Comparison of ENCODE assay signal across 14 cellular contexts in the genomic region with DNA sequence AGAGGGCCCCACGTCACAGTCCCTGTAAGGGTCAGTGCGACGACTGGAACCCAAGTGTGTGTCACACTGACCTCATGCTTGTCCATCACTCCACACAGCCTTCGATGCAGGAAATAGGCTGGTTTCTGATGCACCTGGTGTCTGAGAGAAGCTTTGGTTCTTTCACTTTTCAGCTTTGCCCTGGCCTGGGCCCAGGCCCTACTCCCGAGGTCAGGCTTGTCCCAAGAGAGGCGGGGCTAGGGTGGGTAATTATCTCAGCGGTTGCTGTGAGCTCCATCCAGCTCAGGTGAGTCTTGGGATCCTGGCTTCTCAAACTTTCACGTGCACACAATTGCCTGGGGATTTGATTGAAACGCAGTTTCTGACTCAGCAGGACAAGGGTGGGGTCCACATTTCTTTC. TPM values are rescaled to one million over a fixed set of nuclear protein-coding genes. Genes with fewer than 3 reads are reported as not detected.
DNase-seq lines count a peak whose midpoint lies in the region; ATAC-seq and TF ChIP-seq lines count a peak whose summit lies in the region.
"Had no signal": no experiment of that assay in that cellular context is flagged by ENCODE, and none has a peak within 500 bp of the region (broad histone marks: within the 10 kb centered on the region; RNA-seq: fewer than 3 reads in every experiment).

No MANE protein-coding gene starts in this region.

- H3K27ac ChIP-seq in BLaER1 treated with 17β-estradiol and CSF1 and Interleukin-3, amounts not matched to agents 10 nM and 100 nM: peak overlapping the region in 2 of 11 experiments; percentile 42; a peak in 2 of 22 replicates
- no peak overlapping the region for H3K27ac ChIP-seq in MM.1S (ENCODE audit: low read length)
- H3K27ac ChIP-seq in upper lobe of right lung: no peak overlapping the region

- peak overlapping the region in 1 of 11 experiments; percentile 2; a peak in 1 of 22 replicates for H3K9ac ChIP-seq in BLaER1 treated with 17β-estradiol and CSF1 and Interleukin-3, amounts not matched to agents 10 nM and 100 nM
- no peak overlapping the region for H3K9ac ChIP-seq in MM.1S (ENCODE audit: low read length)

- no peaks in the 10 kb centered on the region for H3K27me3 ChIP-seq in BLaER1 treated with 17β-estradiol and CSF1 and Interleukin-3, amounts not matched to agents 10 nM and 100 nM
- no peaks in the 10 kb centered on the region for H3K27me3 ChIP-seq in MM.1S (replicated peaks; ENCODE audit: insufficient read depth, low read length)
- no peaks in the 10 kb centered on the region for H3K27me3 ChIP-seq in upper lobe of right lung

- no peaks in the 10 kb centered on the region for H3K9me2 ChIP-seq in MM.1S (replicated peaks; ENCODE audit: insufficient read depth, low read length)

- ATAC-seq in upper lobe of right lung (no peak), HG03196 (IDR thresholded peaks at IDR 0.05; ENCODE audit: unreplicated experiment) (no peak), GM21576 (IDR thresholded peaks at IDR 0.05; ENCODE audit: unreplicated experiment) (no peak)
- ATAC-seq: CD8-positive, alpha-beta T cell; HCT116 had no signal

- peaks cover 13 to 66% (median 56%) of the 10 kb centered on the region in 10 experiments for H3K4me1 ChIP-seq in BLaER1 treated with 17β-estradiol and CSF1 and Interleukin-3, amounts not matched to agents 10 nM and 100 nM
- peaks cover 10% of the 10 kb centered on the region for H3K4me1 ChIP-seq in MM.1S (ENCODE audit: low read length)
- H3K4me1 ChIP-seq in upper lobe of right lung: no peaks in the 10 kb centered on the region
- H3K4me1 ChIP-seq: Caco-2 had no signal

- no peaks in the 10 kb centered on the region for H3K36me3 ChIP-seq in BLaER1 treated with 17β-estradiol and CSF1 and Interleukin-3, amounts not matched to agents 10 nM and 100 nM
- no peaks in the 10 kb centered on the region for H3K36me3 ChIP-seq in MM.1S (replicated peaks; ENCODE audit: insufficient read depth, low read length)
- H3K36me3 ChIP-seq in upper lobe of right lung: no peaks in the 10 kb centered on the region

- peaks cover 3% of the 10 kb centered on the region for H3K36me3 Mint-ChIP-seq in chondrocyte (ENCODE audit: low read depth)
- H3K36me3 Mint-ChIP-seq: CD14-positive monocyte; CD8-positive, alpha-beta T cell had no signal

- H3K4me2 ChIP-seq in BLaER1 treated with 17β-estradiol and CSF1 and Interleukin-3, amounts not matched to agents 10 nM and 100 nM: peak overlapping the region in 8 of 11 experiments; percentile 24 to 92 (median 60); a peak in 15 of 22 replicates
- H3K4me2 ChIP-seq in MM.1S (ENCODE audit: low read depth, low read length): no peak overlapping the region; the same call in 1 of the 2 replicates

- H3K4me1 Mint-ChIP-seq in chondrocyte (ENCODE audit: low read depth): peaks cover 7% of the 10 kb centered on the region
- H3K4me1 Mint-ChIP-seq: B cell had no signal

- intact Hi-C loops in upper lobe of right lung (cut with DNase I): no loop called here

- H3K9me3 Mint-ChIP-seq in chondrocyte (ENCODE audit: low read depth): no peaks in the 10 kb centered on the region
- H3K9me3 Mint-ChIP-seq: CD14-positive monocyte; CD8-positive, alpha-beta T cell had no signal

- H3F3A ChIP-seq in MM.1S (ENCODE audit: insufficient read depth, low read length): no peaks in the 10 kb centered on the region

- no peak overlapping the region for H3K4me3 ChIP-seq in BLaER1 treated with 17β-estradiol and CSF1 and Interleukin-3, amounts not matched to agents 10 nM and 100 nM
- H3K4me3 ChIP-seq in MM.1S (ENCODE audit: low read length) (no peak overlapping the region), upper lobe of right lung (no peak overlapping the region)

- H2AFZ ChIP-seq in MM.1S (ENCODE audit: low read length): 0 out of 2 replicates have a peak overlapping the region, but pooled peaks have one; percentile 36

- no peak for TF ChIP-seq CTCF in MM.1S (IDR thresholded peaks at IDR 0.05; ENCODE audit: low read length)
- no peak for TF ChIP-seq CTCF in chondrocyte (IDR thresholded peaks at IDR 0.05)
- no peak for TF ChIP-seq CTCF in upper lobe of right lung (IDR thresholded peaks at IDR 0.05)

- no peaks in the 10 kb centered on the region for H3K9me3 ChIP-seq in BLaER1 treated with 17β-estradiol and CSF1 and Interleukin-3, amounts not matched to agents 10 nM and 100 nM (replicated peaks in 1 of 11)
- H3K9me3 ChIP-seq in MM.1S (replicated peaks; ENCODE audit: insufficient read depth, low read length) (no peaks in the 10 kb centered on the region), upper lobe of right lung (no peaks in the 10 kb centered on the region)
- H3K9me3 ChIP-seq: Caco-2 had no signal

- H3K4me3 Mint-ChIP-seq in chondrocyte (ENCODE audit: unreplicated experiment): no peak overlapping the region
- H3K4me3 Mint-ChIP-seq: B cell; CD14-positive monocyte; CD8-positive, alpha-beta T cell had no signal

- peaks cover 28% of the 10 kb centered on the region for H3K27me3 Mint-ChIP-seq in chondrocyte (ENCODE audit: low read depth)

- H3K79me2 ChIP-seq in MM.1S (ENCODE audit: low read length): no peaks in the 10 kb centered on the region

- H3K27ac Mint-ChIP-seq in chondrocyte (ENCODE audit: unreplicated experiment): peak overlapping the region; percentile 57
- H3K27ac Mint-ChIP-seq: B cell; CD14-positive monocyte; CD8-positive, alpha-beta T cell had no signal

- no peaks in the 10 kb centered on the region for H4K20me1 ChIP-seq in BLaER1 treated with 17β-estradiol and CSF1 and Interleukin-3, amounts not matched to agents 10 nM and 100 nM
- H4K20me1 ChIP-seq in MM.1S (ENCODE audit: insufficient read depth, low read length): no peaks in the 10 kb centered on the region

- DNase-seq in MM.1S: peak; percentile 80
- DNase-seq in chondrocyte (ENCODE audit: low spot score): no peak
- peak; percentile 39 for DNase-seq in upper lobe of right lung
- DNase-seq in kidney tubule cell (ENCODE audit: low spot score): no peak
- DNase-seq: Caco-2; CD8-positive, alpha-beta T cell; DMS53; GF-D8 had no signal

RNA-seq across cellular contexts. Expression of gene CHRNB4, which starts 19.6 kb away (rescaled TPM):
- total RNA-seq in chondrocyte (0.10 to 0.13 TPM in 2 of 3 replicates, not detected in the other), upper lobe of right lung (not detected)
- total RNA-seq: B cell; CD8-positive, alpha-beta T cell had no signal

RNA-seq across cellular contexts. Expression of gene CHRNA3, which starts 39.8 kb away (rescaled TPM):
- total RNA-seq in chondrocyte: 0.29 TPM in 1 of 3 replicates, not detected in the others
- not detected for total RNA-seq in upper lobe of right lung
- total RNA-seq: B cell; Caco-2; CD8-positive, alpha-beta T cell had no signal

Comparison
In these comparisons a context has a peak if more than half of its experiments do, and no peak if none do; other contexts are left out.
1. DNase-seq: peak in MM.1S (single experiment) and upper lobe of right lung (single experiment); none in chondrocyte (single experiment) and kidney tubule cell (single experiment).